17 cellular contexts compared by ENCODE assay signal in the genomic region with DNA sequence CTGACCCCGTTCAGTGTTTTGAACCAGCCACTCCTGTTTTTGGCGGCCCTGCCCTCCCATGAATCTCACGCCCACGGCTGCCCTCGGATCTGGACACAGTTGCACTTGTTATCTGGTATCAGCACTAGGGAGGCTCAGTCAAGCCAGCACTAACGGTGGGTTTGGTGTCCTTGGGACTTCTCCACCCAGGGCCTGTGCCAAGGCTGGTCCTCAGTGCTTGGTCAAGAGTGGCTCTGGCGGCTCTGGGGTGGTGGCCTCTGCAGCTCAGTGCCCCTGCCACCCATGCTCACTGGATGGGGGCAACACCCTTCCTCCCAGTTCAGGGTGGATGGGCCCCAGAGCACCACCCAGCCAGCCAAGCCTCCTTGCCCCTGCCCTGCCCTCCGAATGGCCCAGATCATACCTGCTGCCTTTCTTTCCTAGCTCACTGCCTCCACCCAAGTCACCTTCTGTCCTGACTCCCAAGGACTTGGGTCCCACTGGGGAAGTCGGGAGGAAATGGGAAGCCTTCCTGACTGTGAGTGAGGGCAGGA.
"Had no signal": no experiment of that assay in that cellular context is flagged by ENCODE, and none has a peak within 500 bp of the region (broad histone marks: within the 10 kb centered on the region; RNA-seq: fewer than 3 reads in every experiment).

No MANE protein-coding gene starts in this region.

- H3K9me3 ChIP-seq: SK-N-SH had no signal

- FAIRE-seq: colon, endothelial cell of umbilical vein, keratinocyte had no signal

- H3K27ac ChIP-seq: cardiac muscle cell, heart right ventricle had no signal

- H3K36me3 ChIP-seq: cardiac muscle cell, heart right ventricle had no signal

- H3K4me2 ChIP-seq: SK-N-SH had no signal

- DNase-seq: activated CD4-positive, alpha-beta T cell treated with anti-CD3 and anti-CD28 coated beads, Interleukin-2, amount 50 U/mL, for 4 hours; activated CD4-positive, CD25-positive, alpha-beta regulatory T cell treated with anti-CD3 and anti-CD28 coated beads, Interleukin-2, amount 50 U/mL, for 72 hours; activated gamma-delta T cell; activated naive CD8-positive, alpha-beta T cell treated with anti-CD3 and anti-CD28 coated beads, Interleukin-2, amount 50 U/mL, for 24 hours; activated T-cell treated with anti-CD3 and anti-CD28 coated beads, Interleukin-2, amount 50 U/mL, for 1 hour; effector CD4-positive, alpha-beta T cell; foreskin melanocyte; heart right ventricle; left ventricle myocardium superior; SK-N-SH; stimulated activated CD4-positive, alpha-beta T cell treated with anti-CD3 and anti-CD28 coated beads, Interleukin-12 subunit alpha, Interleukin-12 subunit beta, amount 100 ng/mL, for 4 hours; stimulated activated naive CD4-positive, alpha-beta T cell treated with Interleukin-2 at 50 U/mL for 16 hours had no signal

- H3K27me3 ChIP-seq: cardiac muscle cell, heart right ventricle had no signal

- H3K9me2 ChIP-seq: SK-N-SH had no signal

- H3K9me3 Mint-ChIP-seq: activated naive CD8-positive, alpha-beta T cell treated with anti-CD3 and anti-CD28 coated beads, Interleukin-2, amount 50 U/mL, for 24 hours; T-helper 1 cell treated with Interleukin-12 subunit alpha and Interleukin-12 subunit beta and Interleukin-4 antibody, amounts not matched to agents 30 μg/mL and 1 μg/mL, for 36 hours had no signal

- ATAC-seq: activated naive CD8-positive, alpha-beta T cell treated with anti-CD3 and anti-CD28 coated beads, Interleukin-2, amount 50 U/mL, for 24 hours; heart right ventricle; left ventricle myocardium superior had no signal

- H3K4me3 Mint-ChIP-seq: activated naive CD8-positive, alpha-beta T cell treated with anti-CD3 and anti-CD28 coated beads, Interleukin-2, amount 50 U/mL, for 24 hours; T-helper 1 cell treated with Interleukin-12 subunit alpha and Interleukin-12 subunit beta and Interleukin-4 antibody, amounts not matched to agents 30 μg/mL and 1 μg/mL, for 36 hours had no signal

- H3K27ac Mint-ChIP-seq: activated naive CD8-positive, alpha-beta T cell treated with anti-CD3 and anti-CD28 coated beads, Interleukin-2, amount 50 U/mL, for 24 hours; T-helper 1 cell treated with Interleukin-12 subunit alpha and Interleukin-12 subunit beta and Interleukin-4 antibody, amounts not matched to agents 30 μg/mL and 1 μg/mL, for 36 hours had no signal

- H3K9ac ChIP-seq: SK-N-SH had no signal

- H3K4me3 ChIP-seq: cardiac muscle cell, heart right ventricle had no signal
